ENCODE assay signal across 1 cellular context in genomic region chr11:61361686-61362541, GRCh38.
A peak's percentile ranks its signal among the peaks of the same experiment; 100 is the strongest.
TF ChIP-seq lines count a peak whose summit lies in the region.

CYB561A3 (minus strand) TSS chr11:61361882; CDS start chr11:61356713, 5,169 bp downstream.
TMEM138 (plus strand) TSS chr11:61362374; CDS start chr11:61364391, 2,017 bp downstream.

TF ChIP-seq in K562, 482 proteins besides CTCF, POLR2A, EP300 and RAD21 (continued from another document and continues in another):
- TF ChIP-seq ZHX1 (conservative IDR thresholded peaks at IDR 0.05; ENCODE audit: low read length) (no peak), ZNF444 (CRISPR knock-in tag; IDR thresholded peaks at IDR 0.05) (no peak), TCF15 (CRISPR knock-in tag; IDR thresholded peaks at IDR 0.05) (no peak), NCOA4 (IDR thresholded peaks at IDR 0.05; ENCODE audit: partially characterized antibody) (no peak), ZNF830 (CRISPR knock-in tag; IDR thresholded peaks at IDR 0.05) (0 out of 2 replicates have a peak, but pooled peaks have one; percentile 61), ZBTB34 (CRISPR knock-in tag; IDR thresholded peaks at IDR 0.05) (no peak), MTA2 (IDR thresholded peaks at IDR 0.05; ENCODE audit: low read depth) (no peak), BDP1 (IDR thresholded peaks at IDR 0.05; ENCODE audit: insufficient read depth, insufficient read length) (no peak), NRF1 (conservative IDR thresholded peaks at IDR 0.05 in 1 of 2, IDR thresholded peaks at IDR 0.05 in 1 of 2) (peak; percentile 84 to 87), ZFPM2 (CRISPR knock-in tag; IDR thresholded peaks at IDR 0.05) (no peak), ZBTB7A (IDR thresholded peaks at IDR 0.05; ENCODE audit: borderline replicate concordance, control insufficient read depth, low read depth, low read length) (no peak), TSHZ1 (CRISPR knock-in tag; IDR thresholded peaks at IDR 0.05) (no peak), TFE3 (CRISPR knock-in tag; IDR thresholded peaks at IDR 0.05) (no peak), ZNF436 (CRISPR knock-in tag; IDR thresholded peaks at IDR 0.05) (no peak), CUX1 (CRISPR knock-in tag; IDR thresholded peaks at IDR 0.05) (no peak), ZNF511 (CRISPR knock-in tag; IDR thresholded peaks at IDR 0.05) (no peak; the same call in none of the 2 replicates), NEUROD1 (IDR thresholded peaks at IDR 0.05; ENCODE audit: borderline replicate concordance, low read depth, low read length, partially characterized antibody) (peak; percentile 26), KDM2B (CRISPR knock-in tag; IDR thresholded peaks at IDR 0.05) (no peak), USF2 (CRISPR knock-in tag; IDR thresholded peaks at IDR 0.05) (no peak), RBBP5 (IDR thresholded peaks at IDR 0.05; ENCODE audit: borderline replicate concordance, insufficient read depth, low read length, poor library complexity, severe bottlenecking) (peak; percentile 56), WHSC1 (IDR thresholded peaks at IDR 0.05; ENCODE audit: low read length) (no peak), HEY1 (CRISPR knock-in tag; IDR thresholded peaks at IDR 0.05; ENCODE audit: borderline replicate concordance) (no peak), NR1H2 (CRISPR knock-in tag; IDR thresholded peaks at IDR 0.05) (0 out of 2 replicates have a peak, but pooled peaks have one; percentile 73), HNRNPL (IDR thresholded peaks at IDR 0.05; ENCODE audit: low read depth, low read length) (peak; percentile 85), HDAC6 (IDR thresholded peaks at IDR 0.05; ENCODE audit: low read depth, low read length) (no peak), CSDE1 (IDR thresholded peaks at IDR 0.05) (no peak), JUNB (CRISPR knock-in tag; conservative IDR thresholded peaks at IDR 0.05) (no peak), ELF4 (CRISPR knock-in tag; IDR thresholded peaks at IDR 0.05) (peak; percentile 55; the same call in 1 of the 2 replicates), SP1 (CRISPR knock-in tag; IDR thresholded peaks at IDR 0.05) (peak; percentile 85), NR0B1 (IDR thresholded peaks at IDR 0.05; ENCODE audit: partially characterized antibody) (no peak), STAT6 (CRISPR knock-in tag; IDR thresholded peaks at IDR 0.05) (peak; percentile 36; the same call in 1 of the 2 replicates), ZNF551 (CRISPR knock-in tag; IDR thresholded peaks at IDR 0.05) (no peak), SIRT6 (IDR thresholded peaks at IDR 0.05; ENCODE audit: low read depth, low read length) (no peak), MEIS2 (IDR thresholded peaks at IDR 0.05; ENCODE audit: partially characterized antibody) (peak; percentile 86), ZNF232 (CRISPR knock-in tag; IDR thresholded peaks at IDR 0.05) (peak; percentile 49; the same call in 1 of the 2 replicates)
